2 cellular contexts compared by ENCODE assay signal in genomic region chr13:41127746-41128145, GRCh38.
TF ChIP-seq lines count a peak whose summit lies in the region.

No MANE protein-coding gene starts in this region.

TF ChIP-seq in K562, 482 proteins besides CTCF, POLR2A, EP300 and RAD21:
- 0 out of 2 replicates have a peak, but pooled peaks have one; percentile 22 for TF ChIP-seq CEBPB (tag; IDR thresholded peaks at IDR 0.05)
- no peak for TF ChIP-seq ZBTB9 (CRISPR knock-in tag; IDR thresholded peaks at IDR 0.05)

TF ChIP-seq in neural cell, 6 proteins besides CTCF, POLR2A, EP300 and RAD21:
- no peak for TF ChIP-seq SMC3 (conservative IDR thresholded peaks at IDR 0.05; ENCODE audit: poor library complexity)
